In genomic region chr21:42154237-42155044, GRCh38 we compare ENCODE assay signal across 19 cellular contexts.
DNase-seq lines count a peak whose midpoint lies in the region; ATAC-seq and TF ChIP-seq lines count a peak whose summit lies in the region.
"Had no signal": no experiment of that assay in that cellular context is flagged by ENCODE, and none has a peak within 500 bp of the region (broad histone marks: within the 10 kb centered on the region; RNA-seq: fewer than 3 reads in every experiment).

No MANE protein-coding gene starts in this region.

- H3K27ac ChIP-seq in SJCRH30, result no peak overlapping the region
- H3K27ac ChIP-seq in upper lobe of right lung, result no peak overlapping the region
- H3K27ac ChIP-seq: C4-2B, SJSA1 had no signal

- H3K4me1 ChIP-seq in SJCRH30 (peaks cover 28% of the 10 kb centered on the region), upper lobe of right lung (peaks cover 18% of the 10 kb centered on the region)

- TF ChIP-seq CTCF in upper lobe of right lung (IDR thresholded peaks at IDR 0.05), result no peak

- DNase-seq in activated effector memory CD4-positive, alpha-beta T cell treated with anti-CD3 and anti-CD28 coated beads, Interleukin-2, amount 50 U/mL, for 16 hours, result peak; percentile 54
- no peak for DNase-seq in activated effector memory CD4-positive, alpha-beta T cell treated with Interleukin-2 at 50 U/mL for 16 hours
- DNase-seq in SJCRH30 (peak; percentile 39 to 52), mesenteric fat pad (ENCODE audit: low spot score) (peak; percentile 74), upper lobe of right lung (peak; percentile 40)
- DNase-seq: Calu3; CD8-positive, alpha-beta memory T cell; DMS153; Kasumi-1; NCI-H1417 treated with DMSO at 0.1 percent for 48 hours; NCI-H187 treated with DMSO at 0.1 percent for 48 hours; NCI-H2107; NCI-H446 treated with DMSO at 0.1 percent for 48 hours; NCI-H526 treated with DMSO at 0.1 percent for 48 hours; OCI-M1 had no signal

- H3K36me3 ChIP-seq in SJCRH30 (no peaks in the 10 kb centered on the region), upper lobe of right lung (no peaks in the 10 kb centered on the region)
- H3K36me3 ChIP-seq: SJSA1 had no signal

- no peaks in the 10 kb centered on the region for H3K9me3 ChIP-seq in SJCRH30 (replicated peaks)
- no peaks in the 10 kb centered on the region for H3K9me3 ChIP-seq in upper lobe of right lung
- H3K9me3 ChIP-seq: SJSA1 had no signal

- intact Hi-C loops in upper lobe of right lung (cut with DNase I), result no loop called here

- ATAC-seq in upper lobe of right lung (no peak), GM18519 (IDR thresholded peaks at IDR 0.05; ENCODE audit: low FRiP score, unreplicated experiment) (no peak), GM18520 (IDR thresholded peaks at IDR 0.05; ENCODE audit: unreplicated experiment) (no peak)

- H3K4me3 ChIP-seq in SJCRH30, result no peak overlapping the region
- H3K4me3 ChIP-seq in upper lobe of right lung, result no peak overlapping the region
- H3K4me3 ChIP-seq: SJSA1 had no signal

- no peaks in the 10 kb centered on the region for H3K27me3 ChIP-seq in SJCRH30
- H3K27me3 ChIP-seq in upper lobe of right lung, result no peaks in the 10 kb centered on the region
- H3K27me3 ChIP-seq: SJSA1 had no signal
